In the genomic region with DNA sequence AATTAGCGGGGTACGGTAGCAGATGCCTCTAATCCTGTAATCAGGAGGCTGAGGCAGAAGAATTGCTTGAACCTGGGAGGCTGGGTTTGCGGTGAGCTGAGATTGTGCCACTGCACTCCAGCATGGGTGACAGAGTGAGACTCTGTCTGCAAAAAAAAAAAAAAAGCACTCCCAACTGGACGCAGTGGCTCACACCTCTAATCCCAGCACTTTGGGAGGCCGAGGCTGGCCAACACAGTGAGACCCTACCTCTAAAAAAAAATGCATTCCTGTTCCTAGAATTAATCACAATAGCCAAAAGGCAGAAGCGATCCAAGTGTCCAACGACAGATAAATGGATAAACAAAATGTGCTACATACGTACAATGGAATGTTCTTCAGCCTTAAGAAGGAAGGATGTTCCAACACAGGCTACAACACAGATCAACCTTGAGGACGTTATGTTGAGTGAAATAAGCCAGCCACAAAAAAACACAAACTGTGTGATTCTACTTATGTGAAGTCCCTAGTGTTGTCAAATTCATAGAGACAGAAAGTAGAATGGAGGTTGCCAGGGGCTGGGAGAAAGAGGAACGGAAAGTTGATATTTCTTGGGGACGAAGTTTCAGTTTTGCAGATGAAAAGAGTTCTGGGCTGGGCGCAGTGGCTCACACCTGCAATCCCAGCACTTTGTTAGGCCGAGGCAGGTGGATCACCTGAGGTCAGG, we compare ENCODE assay signal across 1 cellular context.
A peak's percentile ranks its signal among the peaks of the same experiment; 100 is the strongest.
TF ChIP-seq lines count a peak whose summit lies in the region.

No MANE protein-coding gene starts in this region.

TF ChIP-seq in GM12878, 131 proteins besides CTCF, POLR2A, EP300 and RAD21 (continued from another document):
- TF ChIP-seq, protein P1, sequence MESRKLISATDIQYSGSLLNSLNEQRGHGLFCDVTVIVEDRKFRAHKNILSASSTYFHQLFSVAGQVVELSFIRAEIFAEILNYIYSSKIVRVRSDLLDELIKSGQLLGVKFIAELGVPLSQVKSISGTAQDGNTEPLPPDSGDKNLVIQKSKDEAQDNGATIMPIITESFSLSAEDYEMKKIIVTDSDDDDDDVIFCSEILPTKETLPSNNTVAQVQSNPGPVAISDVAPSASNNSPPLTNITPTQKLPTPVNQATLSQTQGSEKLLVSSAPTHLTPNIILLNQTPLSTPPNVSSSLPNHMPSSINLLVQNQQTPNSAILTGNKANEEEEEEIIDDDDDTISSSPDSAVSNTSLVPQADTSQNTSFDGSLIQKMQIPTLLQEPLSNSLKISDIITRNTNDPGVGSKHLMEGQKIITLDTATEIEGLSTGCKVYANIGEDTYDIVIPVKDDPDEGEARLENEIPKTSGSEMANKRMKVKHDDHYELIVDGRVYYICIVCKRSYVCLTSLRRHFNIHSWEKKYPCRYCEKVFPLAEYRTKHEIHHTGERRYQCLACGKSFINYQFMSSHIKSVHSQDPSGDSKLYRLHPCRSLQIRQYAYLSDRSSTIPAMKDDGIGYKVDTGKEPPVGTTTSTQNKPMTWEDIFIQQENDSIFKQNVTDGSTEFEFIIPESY (IDR thresholded peaks at IDR 0.05) = no peak
- peak in 1 of 2 experiments; percentile 38; a peak in 1 of 4 replicates for TF ChIP-seq ETV6 (conservative IDR thresholded peaks at IDR 0.05 in 1 of 2, IDR thresholded peaks at IDR 0.05 in 1 of 2; ENCODE audit: borderline replicate concordance in 1 of 2, low read depth in 1 of 2)
- no peak for TF ChIP-seq BRCA1 (IDR thresholded peaks at IDR 0.05; ENCODE audit: low read depth, low read length)
- no peak for TF ChIP-seq RELA (IDR thresholded peaks at IDR 0.05; ENCODE audit: borderline replicate concordance, partially characterized antibody)
- TF ChIP-seq WRNIP1 (IDR thresholded peaks at IDR 0.05; ENCODE audit: borderline replicate concordance, low read depth, low read length) = no peak
- TF ChIP-seq TAF1 (IDR thresholded peaks at IDR 0.05; ENCODE audit: borderline replicate concordance, low read depth, low read length) = no peak
- TF ChIP-seq TBL1XR1 (IDR thresholded peaks at IDR 0.05; ENCODE audit: low read depth, low read length) = no peak
- TF ChIP-seq TCF3 (IDR thresholded peaks at IDR 0.05; ENCODE audit: borderline replicate concordance, insufficient read depth, low read depth, low read length) = no peak
- TF ChIP-seq RFX5 (IDR thresholded peaks at IDR 0.05; ENCODE audit: low read depth, low read length) = no peak
- peak; percentile 16; the same call in 1 of the 2 replicates for TF ChIP-seq SMARCA5 (IDR thresholded peaks at IDR 0.05)
- TF ChIP-seq BHLHE40 (IDR thresholded peaks at IDR 0.05; ENCODE audit: borderline replicate concordance in 1 of 2, low read depth in 2 of 2, low read length in 1 of 2) = peak; percentile 26 to 70; a peak in 1 of 4 replicates
- peak; percentile 94 for TF ChIP-seq EED (IDR thresholded peaks at IDR 0.05; ENCODE audit: low read depth)
- TF ChIP-seq ZSCAN29 (IDR thresholded peaks at IDR 0.05) = no peak
- no peak for TF ChIP-seq NFYA (IDR thresholded peaks at IDR 0.05; ENCODE audit: borderline replicate concordance, low read depth, low read length)
- TF ChIP-seq, protein P2, sequence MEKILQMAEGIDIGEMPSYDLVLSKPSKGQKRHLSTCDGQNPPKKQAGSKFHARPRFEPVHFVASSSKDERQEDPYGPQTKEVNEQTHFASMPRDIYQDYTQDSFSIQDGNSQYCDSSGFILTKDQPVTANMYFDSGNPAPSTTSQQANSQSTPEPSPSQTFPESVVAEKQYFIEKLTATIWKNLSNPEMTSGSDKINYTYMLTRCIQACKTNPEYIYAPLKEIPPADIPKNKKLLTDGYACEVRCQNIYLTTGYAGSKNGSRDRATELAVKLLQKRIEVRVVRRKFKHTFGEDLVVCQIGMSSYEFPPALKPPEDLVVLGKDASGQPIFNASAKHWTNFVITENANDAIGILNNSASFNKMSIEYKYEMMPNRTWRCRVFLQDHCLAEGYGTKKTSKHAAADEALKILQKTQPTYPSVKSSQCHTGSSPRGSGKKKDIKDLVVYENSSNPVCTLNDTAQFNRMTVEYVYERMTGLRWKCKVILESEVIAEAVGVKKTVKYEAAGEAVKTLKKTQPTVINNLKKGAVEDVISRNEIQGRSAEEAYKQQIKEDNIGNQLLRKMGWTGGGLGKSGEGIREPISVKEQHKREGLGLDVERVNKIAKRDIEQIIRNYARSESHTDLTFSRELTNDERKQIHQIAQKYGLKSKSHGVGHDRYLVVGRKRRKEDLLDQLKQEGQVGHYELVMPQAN (conservative IDR thresholded peaks at IDR 0.05) = no peak
- no peak for TF ChIP-seq STAT1 (conservative IDR thresholded peaks at IDR 0.05)
- TF ChIP-seq, protein P3, sequence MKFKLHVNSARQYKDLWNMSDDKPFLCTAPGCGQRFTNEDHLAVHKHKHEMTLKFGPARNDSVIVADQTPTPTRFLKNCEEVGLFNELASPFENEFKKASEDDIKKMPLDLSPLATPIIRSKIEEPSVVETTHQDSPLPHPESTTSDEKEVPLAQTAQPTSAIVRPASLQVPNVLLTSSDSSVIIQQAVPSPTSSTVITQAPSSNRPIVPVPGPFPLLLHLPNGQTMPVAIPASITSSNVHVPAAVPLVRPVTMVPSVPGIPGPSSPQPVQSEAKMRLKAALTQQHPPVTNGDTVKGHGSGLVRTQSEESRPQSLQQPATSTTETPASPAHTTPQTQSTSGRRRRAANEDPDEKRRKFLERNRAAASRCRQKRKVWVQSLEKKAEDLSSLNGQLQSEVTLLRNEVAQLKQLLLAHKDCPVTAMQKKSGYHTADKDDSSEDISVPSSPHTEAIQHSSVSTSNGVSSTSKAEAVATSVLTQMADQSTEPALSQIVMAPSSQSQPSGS (IDR thresholded peaks at IDR 0.05; ENCODE audit: low read length) = peak; percentile 54; the same call in 1 of the 2 replicates
- TF ChIP-seq ZNF24 (IDR thresholded peaks at IDR 0.05) = no peak
- TF ChIP-seq ZNF622 (IDR thresholded peaks at IDR 0.05) = no peak
- TF ChIP-seq BCL11A (IDR thresholded peaks at IDR 0.05; ENCODE audit: low read depth, low read length) = 0 out of 2 replicates have a peak, but pooled peaks have one; percentile 23
- TF ChIP-seq BMI1 (IDR thresholded peaks at IDR 0.05; ENCODE audit: borderline replicate concordance) = 0 out of 2 replicates have a peak, but pooled peaks have one; percentile 35
- TF ChIP-seq, protein P4, sequence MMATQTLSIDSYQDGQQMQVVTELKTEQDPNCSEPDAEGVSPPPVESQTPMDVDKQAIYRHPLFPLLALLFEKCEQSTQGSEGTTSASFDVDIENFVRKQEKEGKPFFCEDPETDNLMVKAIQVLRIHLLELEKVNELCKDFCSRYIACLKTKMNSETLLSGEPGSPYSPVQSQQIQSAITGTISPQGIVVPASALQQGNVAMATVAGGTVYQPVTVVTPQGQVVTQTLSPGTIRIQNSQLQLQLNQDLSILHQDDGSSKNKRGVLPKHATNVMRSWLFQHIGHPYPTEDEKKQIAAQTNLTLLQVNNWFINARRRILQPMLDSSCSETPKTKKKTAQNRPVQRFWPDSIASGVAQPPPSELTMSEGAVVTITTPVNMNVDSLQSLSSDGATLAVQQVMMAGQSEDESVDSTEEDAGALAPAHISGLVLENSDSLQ (IDR thresholded peaks at IDR 0.05) = 0 out of 2 replicates have a peak, but pooled peaks have one; percentile 16
- TF ChIP-seq IKZF1 (conservative IDR thresholded peaks at IDR 0.05) = peak; percentile 92
- no peak for TF ChIP-seq ZNF384 (IDR thresholded peaks at IDR 0.05; ENCODE audit: borderline replicate concordance, low read depth, low read length)
- peak; percentile 55; the same call in 1 of the 2 replicates for TF ChIP-seq NBN (IDR thresholded peaks at IDR 0.05)
- TF ChIP-seq, protein P5, sequence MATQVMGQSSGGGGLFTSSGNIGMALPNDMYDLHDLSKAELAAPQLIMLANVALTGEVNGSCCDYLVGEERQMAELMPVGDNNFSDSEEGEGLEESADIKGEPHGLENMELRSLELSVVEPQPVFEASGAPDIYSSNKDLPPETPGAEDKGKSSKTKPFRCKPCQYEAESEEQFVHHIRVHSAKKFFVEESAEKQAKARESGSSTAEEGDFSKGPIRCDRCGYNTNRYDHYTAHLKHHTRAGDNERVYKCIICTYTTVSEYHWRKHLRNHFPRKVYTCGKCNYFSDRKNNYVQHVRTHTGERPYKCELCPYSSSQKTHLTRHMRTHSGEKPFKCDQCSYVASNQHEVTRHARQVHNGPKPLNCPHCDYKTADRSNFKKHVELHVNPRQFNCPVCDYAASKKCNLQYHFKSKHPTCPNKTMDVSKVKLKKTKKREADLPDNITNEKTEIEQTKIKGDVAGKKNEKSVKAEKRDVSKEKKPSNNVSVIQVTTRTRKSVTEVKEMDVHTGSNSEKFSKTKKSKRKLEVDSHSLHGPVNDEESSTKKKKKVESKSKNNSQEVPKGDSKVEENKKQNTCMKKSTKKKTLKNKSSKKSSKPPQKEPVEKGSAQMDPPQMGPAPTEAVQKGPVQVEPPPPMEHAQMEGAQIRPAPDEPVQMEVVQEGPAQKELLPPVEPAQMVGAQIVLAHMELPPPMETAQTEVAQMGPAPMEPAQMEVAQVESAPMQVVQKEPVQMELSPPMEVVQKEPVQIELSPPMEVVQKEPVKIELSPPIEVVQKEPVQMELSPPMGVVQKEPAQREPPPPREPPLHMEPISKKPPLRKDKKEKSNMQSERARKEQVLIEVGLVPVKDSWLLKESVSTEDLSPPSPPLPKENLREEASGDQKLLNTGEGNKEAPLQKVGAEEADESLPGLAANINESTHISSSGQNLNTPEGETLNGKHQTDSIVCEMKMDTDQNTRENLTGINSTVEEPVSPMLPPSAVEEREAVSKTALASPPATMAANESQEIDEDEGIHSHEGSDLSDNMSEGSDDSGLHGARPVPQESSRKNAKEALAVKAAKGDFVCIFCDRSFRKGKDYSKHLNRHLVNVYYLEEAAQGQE (IDR thresholded peaks at IDR 0.05; ENCODE audit: low read depth, low read length) = no peak
- peak; percentile 82 for TF ChIP-seq IRF4 (IDR thresholded peaks at IDR 0.05; ENCODE audit: low read depth, low read length)
- peak; percentile 47; the same call in 1 of the 2 replicates for TF ChIP-seq BACH1 (IDR thresholded peaks at IDR 0.05; ENCODE audit: borderline replicate concordance)
- TF ChIP-seq, protein P6, sequence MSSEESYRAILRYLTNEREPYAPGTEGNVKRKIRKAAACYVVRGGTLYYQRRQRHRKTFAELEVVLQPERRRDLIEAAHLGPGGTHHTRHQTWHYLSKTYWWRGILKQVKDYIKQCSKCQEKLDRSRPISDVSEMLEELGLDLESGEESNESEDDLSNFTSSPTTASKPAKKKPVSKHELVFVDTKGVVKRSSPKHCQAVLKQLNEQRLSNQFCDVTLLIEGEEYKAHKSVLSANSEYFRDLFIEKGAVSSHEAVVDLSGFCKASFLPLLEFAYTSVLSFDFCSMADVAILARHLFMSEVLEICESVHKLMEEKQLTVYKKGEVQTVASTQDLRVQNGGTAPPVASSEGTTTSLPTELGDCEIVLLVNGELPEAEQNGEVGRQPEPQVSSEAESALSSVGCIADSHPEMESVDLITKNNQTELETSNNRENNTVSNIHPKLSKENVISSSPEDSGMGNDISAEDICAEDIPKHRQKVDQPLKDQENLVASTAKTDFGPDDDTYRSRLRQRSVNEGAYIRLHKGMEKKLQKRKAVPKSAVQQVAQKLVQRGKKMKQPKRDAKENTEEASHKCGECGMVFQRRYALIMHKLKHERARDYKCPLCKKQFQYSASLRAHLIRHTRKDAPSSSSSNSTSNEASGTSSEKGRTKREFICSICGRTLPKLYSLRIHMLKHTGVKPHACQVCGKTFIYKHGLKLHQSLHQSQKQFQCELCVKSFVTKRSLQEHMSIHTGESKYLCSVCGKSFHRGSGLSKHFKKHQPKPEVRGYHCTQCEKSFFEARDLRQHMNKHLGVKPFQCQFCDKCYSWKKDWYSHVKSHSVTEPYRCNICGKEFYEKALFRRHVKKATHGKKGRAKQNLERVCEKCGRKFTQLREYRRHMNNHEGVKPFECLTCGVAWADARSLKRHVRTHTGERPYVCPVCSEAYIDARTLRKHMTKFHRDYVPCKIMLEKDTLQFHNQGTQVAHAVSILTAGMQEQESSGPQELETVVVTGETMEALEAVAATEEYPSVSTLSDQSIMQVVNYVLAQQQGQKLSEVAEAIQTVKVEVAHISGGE (CRISPR knock-in tag; IDR thresholded peaks at IDR 0.05) = no peak
- no peak for TF ChIP-seq SIX5 (IDR thresholded peaks at IDR 0.05; ENCODE audit: low read depth, low read length, severe bottlenecking)
- peak; percentile 93 for TF ChIP-seq SPI1 (IDR thresholded peaks at IDR 0.05; ENCODE audit: borderline replicate concordance, insufficient read depth, low read depth, low read length)
